ENCODE assay signal across 8 cellular contexts in genomic region chr19:11581740-11582139, GRCh38. TPM values are rescaled to one million over a fixed set of nuclear protein-coding genes. Genes with fewer than 3 reads are reported as not detected.
DNase-seq lines count a peak whose midpoint lies in the region; ATAC-seq and TF ChIP-seq lines count a peak whose summit lies in the region.

No MANE protein-coding gene starts in this region.

- peaks cover 0 to 13% (median 4%) of the 10 kb centered on the region in 3 donors for H3K4me1 ChIP-seq in gastroesophageal sphincter

- no peak overlapping the region; the same call in none of the 2 replicates for H3K4me3 ChIP-seq in GM12864 (ENCODE audit: low read depth, low read length)
- H3K4me3 ChIP-seq in gastroesophageal sphincter: no peak overlapping the region

- TF ChIP-seq POLR2A in gastroesophageal sphincter (IDR thresholded peaks at IDR 0.05): no peak

- H3K27ac Mint-ChIP-seq in brain: peak overlapping the region in 3 of 5 experiments; percentile 36 to 77 (median 45)

- ATAC-seq in GM21737 (IDR thresholded peaks at IDR 0.05; ENCODE audit: unreplicated experiment): peak; percentile 58
- no peak for ATAC-seq in HG03280 (IDR thresholded peaks at IDR 0.05; ENCODE audit: unreplicated experiment)
- ATAC-seq in gastroesophageal sphincter: no peak

- peak; percentile 96 for DNase-seq in GM12864 (ENCODE audit: low read depth)
- DNase-seq in NCI-H2227 treated with DMSO at 0.1 percent for 48 hours (lab: John Stamatoyannopoulos, UW): peak; percentile 17
- DNase-seq in stimulated activated naive CD4-positive, alpha-beta T cell treated with Interleukin-2 at 50 U/mL for 16 hours (lab: John Stamatoyannopoulos, UW): peak; percentile 29
- DNase-seq in OCI-M2 (lab: John Stamatoyannopoulos, UW; ENCODE audit: unreplicated experiment): no peak

- H3K4me3 Mint-ChIP-seq in brain: peak overlapping the region in 2 of 5 experiments; percentile 55 to 60

- peaks cover 16% of the 10 kb centered on the region for H3K27me3 Mint-ChIP-seq in brain

- no peak for TF ChIP-seq EP300 in gastroesophageal sphincter (IDR thresholded peaks at IDR 0.05)

- peaks cover 10% of the 10 kb centered on the region for H3K4me1 Mint-ChIP-seq in brain

- no peaks in the 10 kb centered on the region for H3K9me3 Mint-ChIP-seq in brain

- 12 to 56% methylated on average over 3 of the region's 3 CpGs for WGBS in gastroesophageal sphincter (ENCODE audit: low coverage in 1 of 2), 2 donors

- H3K36me3 Mint-ChIP-seq in brain: no peaks in the 10 kb centered on the region

- H3K9me3 ChIP-seq in gastroesophageal sphincter: no peaks in the 10 kb centered on the region

- TF ChIP-seq CTCF in GM12864 (IDR thresholded peaks at IDR 0.05; ENCODE audit: low read depth, low read length, missing control alignments) (no peak), brain (conservative IDR thresholded peaks at IDR 0.05) (no peak), gastroesophageal sphincter (IDR thresholded peaks at IDR 0.05) (no peak)

- no peaks in the 10 kb centered on the region for H3K36me3 ChIP-seq in gastroesophageal sphincter

- H3K27ac ChIP-seq in gastroesophageal sphincter: no peak overlapping the region

- peaks cover 26% of the 10 kb centered on the region for H3K27me3 ChIP-seq in gastroesophageal sphincter

RNA-seq across cellular contexts. Expression of gene ACP5, which starts 4.3 kb away (rescaled TPM):
- polyA plus RNA-seq in brain (ENCODE audit: insufficient read depth, low read depth, low replicate concordance): 12.8 TPM
- total RNA-seq in gastroesophageal sphincter: 10 to 100 TPM in 2 of 4 donors, 1 to 10 TPM in 2; 4.4 to 12.0 (median 9.8) TPM

RNA-seq across cellular contexts. Expression of gene ZNF627, which starts 15.5 kb away (rescaled TPM):
- polyA plus RNA-seq in brain (ENCODE audit: insufficient read depth, low read depth, low replicate concordance): 10.8 TPM
- 10 to 100 TPM in 3 of 4 donors, 1 to 10 TPM in 1; 9.6 to 18.0 (median 10.4) TPM for total RNA-seq in gastroesophageal sphincter

RNA-seq across cellular contexts. Expression of gene ELOF1, which starts 22.7 kb away (rescaled TPM):
- polyA plus RNA-seq in brain (ENCODE audit: insufficient read depth, low read depth, low replicate concordance): 90.6 TPM
- 10 to 100 TPM; 19.1 to 49.4 (median 32.0) TPM for total RNA-seq in gastroesophageal sphincter

RNA-seq across cellular contexts. Expression of gene CNN1, which starts 43.1 kb away (rescaled TPM):
- polyA plus RNA-seq in brain (ENCODE audit: insufficient read depth, low read depth, low replicate concordance): 3.1 TPM
- 1,000 to 10,000 TPM; 2,283 to 3,774 (median 3,072) TPM for total RNA-seq in gastroesophageal sphincter

RNA-seq across cellular contexts. Expression of gene ECSIT, which starts 52.8 kb away (rescaled TPM):
- polyA plus RNA-seq in brain (ENCODE audit: insufficient read depth, low read depth, low replicate concordance): 75.7 TPM
- 10 to 100 TPM; 50.1 to 88.3 (median 65.2) TPM for total RNA-seq in gastroesophageal sphincter
